Comparison of ENCODE assay signal across 9 cellular contexts in genomic region chr9:127975376-127976315, GRCh38. TPM values are rescaled to one million over a fixed set of nuclear protein-coding genes. Genes with fewer than 3 reads are reported as not detected.
DNase-seq lines count a peak whose midpoint lies in the region; ATAC-seq lines count a peak whose summit lies in the region.
"Had no signal": no experiment of that assay in that cellular context is flagged by ENCODE, and none has a peak within 500 bp of the region (broad histone marks: within the 10 kb centered on the region; RNA-seq: fewer than 3 reads in every experiment).

No MANE protein-coding gene starts in this region.

- peak overlapping the region in 1 of 2 experiments; percentile 10 for H2BK12ac ChIP-seq in mesenchymal stem cell (ENCODE audit: low read length in 2 of 2)

- no peak overlapping the region for H3K4me3 ChIP-seq in mesenchymal stem cell (ENCODE audit: insufficient read depth in 1 of 2, low read depth in 1 of 2, low read length in 2 of 2)
- peak overlapping the region; percentile 90 for H3K4me3 ChIP-seq in thymus (ENCODE audit: low read length)

- H3K4me3 Mint-ChIP-seq in activated naive CD4-positive, alpha-beta T cell treated with anti-CD3 and anti-CD28 coated beads for 36 hours, result peak overlapping the region; percentile 94
- H3K4me3 Mint-ChIP-seq in activated naive CD8-positive, alpha-beta T cell treated with anti-CD3 and anti-CD28 coated beads for 36 hours, result peak overlapping the region; percentile 96

- peak overlapping the region; percentile 1 for H3K9ac ChIP-seq in mesenchymal stem cell (ENCODE audit: low read length)

- H3K79me1 ChIP-seq in mesenchymal stem cell (replicated peaks; ENCODE audit: low read length, poor library complexity, severe bottlenecking), result peaks cover 50% of the 10 kb centered on the region

- H3K9me3 ChIP-seq in mesenchymal stem cell (ENCODE audit: control insufficient read depth, low read length) (no peaks in the 10 kb centered on the region), thymus (ENCODE audit: control insufficient read depth) (no peaks in the 10 kb centered on the region)

- H3K36me3 ChIP-seq in mesenchymal stem cell (ENCODE audit: control insufficient read depth in 1 of 2, insufficient read depth in 2 of 2, low read depth in 1 of 2, low read length in 2 of 2) (peaks cover 0 to 3% of the 10 kb centered on the region in 2 experiments), thymus (ENCODE audit: control insufficient read depth, insufficient read depth) (peaks cover 14% of the 10 kb centered on the region)

- peak overlapping the region; percentile 87 for H3K27ac Mint-ChIP-seq in activated naive CD4-positive, alpha-beta T cell treated with anti-CD3 and anti-CD28 coated beads for 36 hours
- H3K27ac Mint-ChIP-seq in activated naive CD8-positive, alpha-beta T cell treated with anti-CD3 and anti-CD28 coated beads for 36 hours, result peak overlapping the region; percentile 95

- H3K27me3 ChIP-seq in mesenchymal stem cell (ENCODE audit: control insufficient read depth in 1 of 2, insufficient read depth in 1 of 2, low read length in 2 of 2) (no peaks in the 10 kb centered on the region), thymus (ENCODE audit: control insufficient read depth, insufficient read depth) (no peaks in the 10 kb centered on the region)

- H3K18ac ChIP-seq in mesenchymal stem cell (ENCODE audit: low read depth in 1 of 2, low read length in 2 of 2), result peak overlapping the region in 1 of 2 experiments; percentile 18

- intact Hi-C loops in activated naive CD4-positive, alpha-beta T cell treated with anti-CD3 and anti-CD28 coated beads for 36 hours (cut with micrococcal nuclease), result loop anchor here (5.0 kb wide), 1 partner anchor 33 kb away; no protein-coding TSS in a partner anchor

- H4K8ac ChIP-seq in mesenchymal stem cell (ENCODE audit: low read length), result no peak overlapping the region

- H3K4me2 ChIP-seq in mesenchymal stem cell (ENCODE audit: low read length, poor library complexity, severe bottlenecking), result no peak overlapping the region

- no peak overlapping the region for H4K91ac ChIP-seq in mesenchymal stem cell (ENCODE audit: low read length)

- H3K4ac ChIP-seq in mesenchymal stem cell (ENCODE audit: low read depth in 1 of 2, low read length in 2 of 2), result no peak overlapping the region

- no peak overlapping the region for H3K14ac ChIP-seq in mesenchymal stem cell (ENCODE audit: low read length in 2 of 2)

- H3K4me1 ChIP-seq in mesenchymal stem cell (ENCODE audit: control insufficient read depth, insufficient read depth, low read depth, low read length) (peaks cover 75% of the 10 kb centered on the region), thymus (ENCODE audit: control insufficient read depth, insufficient read depth, low read length) (peaks cover 69% of the 10 kb centered on the region)

- peak overlapping the region; percentile 60 for H2BK15ac ChIP-seq in mesenchymal stem cell (ENCODE audit: low read depth, poor library complexity, severe bottlenecking)

- peaks cover 38% of the 10 kb centered on the region for H3K36me3 Mint-ChIP-seq in activated naive CD4-positive, alpha-beta T cell treated with anti-CD3 and anti-CD28 coated beads for 36 hours (ENCODE audit: low read depth)
- peaks cover 30% of the 10 kb centered on the region for H3K36me3 Mint-ChIP-seq in activated naive CD8-positive, alpha-beta T cell treated with anti-CD3 and anti-CD28 coated beads for 36 hours

- CTCF ChIA-PET in activated naive CD4-positive, alpha-beta T cell treated with anti-CD3 and anti-CD28 coated beads for 36 hours (lab: Charles Lee), result interaction anchor here (0.9 to 15.2 kb wide), 10 partner anchors 10 to 58 kb away, joined by 3 to 142 read pairs (median 8); no protein-coding TSS in a partner anchor

- H2AK5ac ChIP-seq in mesenchymal stem cell (ENCODE audit: low read length, severe bottlenecking), result no peak overlapping the region

- H3K23ac ChIP-seq in mesenchymal stem cell (ENCODE audit: low read length in 2 of 2), result no peak overlapping the region

- WGBS in mesenchymal stem cell, result 96% methylated on average over 10 of the region's 10 CpGs
- 82% methylated on average over 10 of the region's 10 CpGs for WGBS in thymus

- H2BK5ac ChIP-seq in mesenchymal stem cell (ENCODE audit: low read depth, low read length, poor library complexity, severe bottlenecking), result no peak overlapping the region

- H3K27me3 Mint-ChIP-seq in activated naive CD4-positive, alpha-beta T cell treated with anti-CD3 and anti-CD28 coated beads for 36 hours (ENCODE audit: low read depth), result no peaks in the 10 kb centered on the region
- no peaks in the 10 kb centered on the region for H3K27me3 Mint-ChIP-seq in activated naive CD8-positive, alpha-beta T cell treated with anti-CD3 and anti-CD28 coated beads for 36 hours

- H3K9me3 Mint-ChIP-seq in activated naive CD4-positive, alpha-beta T cell treated with anti-CD3 and anti-CD28 coated beads for 36 hours, result no peaks in the 10 kb centered on the region
- H3K9me3 Mint-ChIP-seq in activated naive CD8-positive, alpha-beta T cell treated with anti-CD3 and anti-CD28 coated beads for 36 hours, result no peaks in the 10 kb centered on the region

- H2AFZ ChIP-seq in mesenchymal stem cell (ENCODE audit: low read depth, low read length), result no peak overlapping the region

- DNase-seq in activated naive CD4-positive, alpha-beta T cell treated with anti-CD3 and anti-CD28 coated beads for 36 hours, result no peak
- no peak for DNase-seq in activated naive CD4-positive, alpha-beta T cell treated with anti-CD3 and anti-CD28 coated beads, Interleukin-2, amount 50 U/mL, for 16 hours
- no peak for DNase-seq in activated naive CD8-positive, alpha-beta T cell treated with anti-CD3 and anti-CD28 coated beads for 36 hours
- DNase-seq in mesenchymal stem cell, result no peak
- DNase-seq: NCI-H1694 had no signal

- no peak overlapping the region for H2BK120ac ChIP-seq in mesenchymal stem cell (ENCODE audit: low read depth, low read length)

- ATAC-seq in GM18909 (IDR thresholded peaks at IDR 0.05; ENCODE audit: poor library complexity, unreplicated experiment), result no peak
- no peak for ATAC-seq in HG03378 (IDR thresholded peaks at IDR 0.05; ENCODE audit: unreplicated experiment)
- no peak for ATAC-seq in HG02759 (IDR thresholded peaks at IDR 0.05; ENCODE audit: unreplicated experiment)

- H3K27ac ChIP-seq in mesenchymal stem cell (ENCODE audit: low read length, poor library complexity, severe bottlenecking) (no peak overlapping the region), thymus (ENCODE audit: low read depth) (peak overlapping the region; percentile 55)

- peaks cover 61% of the 10 kb centered on the region for H3K4me1 Mint-ChIP-seq in activated naive CD4-positive, alpha-beta T cell treated with anti-CD3 and anti-CD28 coated beads for 36 hours (ENCODE audit: low read depth)
- H3K4me1 Mint-ChIP-seq in activated naive CD8-positive, alpha-beta T cell treated with anti-CD3 and anti-CD28 coated beads for 36 hours, result peaks cover 65% of the 10 kb centered on the region

RNA-seq across cellular contexts. Expression of gene EEIG1, which starts 5.1 kb away (rescaled TPM):
- 10 to 100 TPM; 61.0 to 70.8 TPM for total RNA-seq in activated naive CD4-positive, alpha-beta T cell treated with anti-CD3 and anti-CD28 coated beads for 36 hours
- total RNA-seq in activated naive CD8-positive, alpha-beta T cell treated with anti-CD3 and anti-CD28 coated beads for 36 hours, result 10 to 100 TPM; 77.2 to 83.8 TPM
- 44.3 TPM for polyA plus RNA-seq in mesenchymal stem cell (2013, experiment 1 of 2)
- 42.9 TPM for polyA plus RNA-seq in mesenchymal stem cell (2013, experiment 2 of 2)
- polyA plus RNA-seq in thymus, result 51.4 TPM

RNA-seq across cellular contexts. Expression of gene DPM2, which starts 38.0 kb away (rescaled TPM):
- 10 to 100 TPM; 41.6 to 43.4 TPM for total RNA-seq in activated naive CD4-positive, alpha-beta T cell treated with anti-CD3 and anti-CD28 coated beads for 36 hours
- total RNA-seq in activated naive CD8-positive, alpha-beta T cell treated with anti-CD3 and anti-CD28 coated beads for 36 hours, result 10 to 100 TPM; 55.4 to 57.6 TPM
- polyA plus RNA-seq in mesenchymal stem cell (2013, experiment 1 of 2), result 29.7 TPM
- 30.1 TPM for polyA plus RNA-seq in mesenchymal stem cell (2013, experiment 2 of 2)
- 32.8 TPM for polyA plus RNA-seq in thymus

RNA-seq across cellular contexts. Expression of gene PIP5KL1, which starts 45.1 kb away (rescaled TPM):
- total RNA-seq in activated naive CD4-positive, alpha-beta T cell treated with anti-CD3 and anti-CD28 coated beads for 36 hours, result 1 to 10 TPM; 1.1 to 1.8 TPM
- total RNA-seq in activated naive CD8-positive, alpha-beta T cell treated with anti-CD3 and anti-CD28 coated beads for 36 hours, result 1 to 10 TPM; 2.3 to 3.2 TPM
- polyA plus RNA-seq in mesenchymal stem cell (2013, experiment 1 of 2), result 2.0 TPM
- 1.8 TPM for polyA plus RNA-seq in mesenchymal stem cell (2013, experiment 2 of 2)
- polyA plus RNA-seq in thymus, result 1.2 TPM

RNA-seq across cellular contexts. Expression of gene ST6GALNAC4, which starts 58.8 kb away (rescaled TPM):
- total RNA-seq in activated naive CD4-positive, alpha-beta T cell treated with anti-CD3 and anti-CD28 coated beads for 36 hours, result 10 to 100 TPM; 22.3 to 24.6 TPM
- total RNA-seq in activated naive CD8-positive, alpha-beta T cell treated with anti-CD3 and anti-CD28 coated beads for 36 hours, result 10 to 100 TPM; 45.3 to 51.2 TPM
- polyA plus RNA-seq in mesenchymal stem cell (2013, experiment 1 of 2), result 32.1 TPM
- 29.4 TPM for polyA plus RNA-seq in mesenchymal stem cell (2013, experiment 2 of 2)
- polyA plus RNA-seq in thymus, result 12.8 TPM
